ENCODE assay signal across 24 cellular contexts in genomic region chr2:108981846-108982245, GRCh38. TPM values are rescaled to one million over a fixed set of nuclear protein-coding genes. Genes with fewer than 3 reads are reported as not detected.
A peak's percentile ranks its signal among the peaks of the same experiment; 100 is the strongest.
DNase-seq lines count a peak whose midpoint lies in the region; ATAC-seq and TF ChIP-seq lines count a peak whose summit lies in the region.
"Had no signal": no experiment of that assay in that cellular context is flagged by ENCODE, and none has a peak within 500 bp of the region (broad histone marks: within the 10 kb centered on the region; RNA-seq: fewer than 3 reads in every experiment).

No MANE protein-coding gene starts in this region.

- no peak overlapping the region for H3K4me3 Mint-ChIP-seq in activated CD8-positive, alpha-beta T cell treated with anti-CD3 and anti-CD28 coated beads for 36 hours
- no peak overlapping the region for H3K4me3 Mint-ChIP-seq in activated CD8-positive, alpha-beta T cell treated with anti-CD3 and anti-CD28 coated beads, Interleukin-2, amount 10 ng/mL, durations not matched to agents 7 days and 5 days
- no peak overlapping the region for H3K4me3 Mint-ChIP-seq in CD8-positive, alpha-beta T cell
- H3K4me3 Mint-ChIP-seq in nephron: no peak overlapping the region
- H3K4me3 Mint-ChIP-seq: GM23338 had no signal

- POLR2A ChIA-PET in activated CD8-positive, alpha-beta T cell treated with anti-CD3 and anti-CD28 coated beads for 36 hours (lab: Charles Lee): no interaction called here
- POLR2A ChIA-PET in activated CD8-positive, alpha-beta T cell treated with anti-CD3 and anti-CD28 coated beads, Interleukin-2, amount 10 ng/mL, durations not matched to agents 7 days and 5 days (lab: Charles Lee): no interaction called here
- POLR2A ChIA-PET in CD8-positive, alpha-beta T cell (lab: Charles Lee): interaction anchor here (1.2 kb wide), 1 partner anchor 50 kb away, joined by 3 read pairs; no protein-coding TSS in a partner anchor
- POLR2A ChIA-PET in GM10248 (lab: Yijun Ruan, JAX): no interaction called here

- H3K9ac ChIP-seq in colonic mucosa (ENCODE audit: low read depth in 2 of 2, low read length in 2 of 2): peak overlapping the region in 1 of 2 donors; percentile 30
- H3K9ac ChIP-seq: SK-N-SH had no signal

- H3K36me3 ChIP-seq in CD8-positive, alpha-beta T cell (ENCODE audit: insufficient read depth, low read length): no peaks in the 10 kb centered on the region
- H3K36me3 ChIP-seq in colonic mucosa: no peaks in the 10 kb centered on the region

- no peak overlapping the region for H3K27ac ChIP-seq in CD8-positive, alpha-beta T cell (ENCODE audit: low read depth, low read length)
- peak overlapping the region; percentile 13 for H3K27ac ChIP-seq in colonic mucosa
- H3K27ac ChIP-seq: HL-60, PC-9 had no signal

- no peak for DNase-seq in activated CD8-positive, alpha-beta T cell treated with anti-CD3 and anti-CD28 coated beads for 36 hours
- DNase-seq in activated CD8-positive, alpha-beta T cell treated with anti-CD3 and anti-CD28 coated beads, Interleukin-2, amount 10 ng/mL, durations not matched to agents 7 days and 5 days: no peak
- no peak for DNase-seq in CD8-positive, alpha-beta T cell
- DNase-seq in colonic mucosa (no peak), GM10248 (ENCODE audit: extremely low spot score) (no peak), pons (ENCODE audit: low spot score) (no peak), Kasumi-1 (lab: John Stamatoyannopoulos, UW) (no peak)
- DNase-seq: CD4-positive, alpha-beta memory T cell; HCEC 1CT; MM.1S; NCI-H1092; NCI-H1436 treated with DMSO at 0.1 percent for 48 hours; NCI-H524 treated with DMSO at 0.1 percent for 48 hours; RPMI8226; SHP77; SK-N-SH had no signal

- H3K27ac Mint-ChIP-seq in activated CD8-positive, alpha-beta T cell treated with anti-CD3 and anti-CD28 coated beads for 36 hours: no peak overlapping the region
- H3K27ac Mint-ChIP-seq in activated CD8-positive, alpha-beta T cell treated with anti-CD3 and anti-CD28 coated beads, Interleukin-2, amount 10 ng/mL, durations not matched to agents 7 days and 5 days: no peak overlapping the region
- peak overlapping the region; percentile 1 for H3K27ac Mint-ChIP-seq in CD8-positive, alpha-beta T cell
- H3K27ac Mint-ChIP-seq in nephron: peak overlapping the region; percentile 64 to 86 (median 78)
- H3K27ac Mint-ChIP-seq: GM23338 had no signal

- no peak overlapping the region for H3K4me3 ChIP-seq in CD8-positive, alpha-beta T cell (ENCODE audit: low read depth, low read length)
- no peak overlapping the region for H3K4me3 ChIP-seq in colonic mucosa
- H3K4me3 ChIP-seq: GM23338, K562, PC-9 had no signal

- no peaks in the 10 kb centered on the region for H3K27me3 Mint-ChIP-seq in activated CD8-positive, alpha-beta T cell treated with anti-CD3 and anti-CD28 coated beads for 36 hours
- H3K27me3 Mint-ChIP-seq in activated CD8-positive, alpha-beta T cell treated with anti-CD3 and anti-CD28 coated beads, Interleukin-2, amount 10 ng/mL, durations not matched to agents 7 days and 5 days (ENCODE audit: low read depth): no peaks in the 10 kb centered on the region
- no peaks in the 10 kb centered on the region for H3K27me3 Mint-ChIP-seq in CD8-positive, alpha-beta T cell (ENCODE audit: low read depth)
- H3K27me3 Mint-ChIP-seq in nephron (ENCODE audit: low read depth): peaks cover 16% of the 10 kb centered on the region
- H3K27me3 Mint-ChIP-seq: CD4-positive, alpha-beta memory T cell had no signal

- CTCF ChIA-PET in activated CD8-positive, alpha-beta T cell treated with anti-CD3 and anti-CD28 coated beads for 36 hours (lab: Charles Lee): no interaction called here
- CTCF ChIA-PET in activated CD8-positive, alpha-beta T cell treated with anti-CD3 and anti-CD28 coated beads, Interleukin-2, amount 10 ng/mL, durations not matched to agents 7 days and 5 days (lab: Charles Lee): no interaction called here
- CTCF ChIA-PET in CD8-positive, alpha-beta T cell (lab: Charles Lee): interaction anchor here (1.2 to 2.7 kb wide), 2 partner anchors 14 to 53 kb away, joined by 4 to 18 read pairs; no protein-coding TSS in a partner anchor
- CTCF ChIA-PET in GM10248 (lab: Yijun Ruan, JAX): interaction anchor here (1.3 to 1.4 kb wide), 2 partner anchors 14 to 22 kb away, joined by 3 to 4 read pairs; no protein-coding TSS in a partner anchor

- H3K9me3 Mint-ChIP-seq in activated CD8-positive, alpha-beta T cell treated with anti-CD3 and anti-CD28 coated beads for 36 hours: no peaks in the 10 kb centered on the region
- no peaks in the 10 kb centered on the region for H3K9me3 Mint-ChIP-seq in activated CD8-positive, alpha-beta T cell treated with anti-CD3 and anti-CD28 coated beads, Interleukin-2, amount 10 ng/mL, durations not matched to agents 7 days and 5 days (ENCODE audit: insufficient read depth)
- no peaks in the 10 kb centered on the region for H3K9me3 Mint-ChIP-seq in CD8-positive, alpha-beta T cell
- no peaks in the 10 kb centered on the region for H3K9me3 Mint-ChIP-seq in nephron
- H3K9me3 Mint-ChIP-seq: CD4-positive, alpha-beta memory T cell; GM23338 had no signal

- peaks cover 28% of the 10 kb centered on the region for H3K4me1 ChIP-seq in CD8-positive, alpha-beta T cell (ENCODE audit: insufficient read depth, low read length)
- peaks cover 3% of the 10 kb centered on the region for H3K4me1 ChIP-seq in colonic mucosa

- intact Hi-C loops in activated CD8-positive, alpha-beta T cell treated with anti-CD3 and anti-CD28 coated beads for 36 hours (cut with micrococcal nuclease): no loop called here
- intact Hi-C loops in CD8-positive, alpha-beta T cell (cut with DNase I, micrococcal nuclease): loop anchor here (10.0 kb wide), 2 partner anchors 197 to 533 kb away; partner anchors contain the start of gene CCDC138 (in 1 of the 2)
- intact Hi-C loops in colonic mucosa (cut with DNase I): loop anchor here (5.0 kb wide), 1 partner anchor 40 kb away; no protein-coding TSS in a partner anchor

- H3K9me3 ChIP-seq in CD8-positive, alpha-beta T cell (ENCODE audit: low read length): no peaks in the 10 kb centered on the region
- no peaks in the 10 kb centered on the region for H3K9me3 ChIP-seq in colonic mucosa
- H3K9me3 ChIP-seq: SK-N-SH had no signal

- peaks cover 28% of the 10 kb centered on the region for H3K4me1 Mint-ChIP-seq in activated CD8-positive, alpha-beta T cell treated with anti-CD3 and anti-CD28 coated beads for 36 hours (ENCODE audit: low read depth)
- peaks cover 14% of the 10 kb centered on the region for H3K4me1 Mint-ChIP-seq in activated CD8-positive, alpha-beta T cell treated with anti-CD3 and anti-CD28 coated beads, Interleukin-2, amount 10 ng/mL, durations not matched to agents 7 days and 5 days (ENCODE audit: low read depth)
- H3K4me1 Mint-ChIP-seq in CD8-positive, alpha-beta T cell (ENCODE audit: low read depth): peaks cover 66% of the 10 kb centered on the region
- peaks cover 6% of the 10 kb centered on the region for H3K4me1 Mint-ChIP-seq in nephron

- H3K27me3 ChIP-seq in CD8-positive, alpha-beta T cell (ENCODE audit: insufficient read depth, low read length): no peaks in the 10 kb centered on the region
- no peaks in the 10 kb centered on the region for H3K27me3 ChIP-seq in colonic mucosa

- H3K36me3 Mint-ChIP-seq in activated CD8-positive, alpha-beta T cell treated with anti-CD3 and anti-CD28 coated beads for 36 hours (ENCODE audit: low read depth): no peaks in the 10 kb centered on the region
- H3K36me3 Mint-ChIP-seq in activated CD8-positive, alpha-beta T cell treated with anti-CD3 and anti-CD28 coated beads, Interleukin-2, amount 10 ng/mL, durations not matched to agents 7 days and 5 days (ENCODE audit: low read depth): no peaks in the 10 kb centered on the region
- H3K36me3 Mint-ChIP-seq in CD8-positive, alpha-beta T cell: no peaks in the 10 kb centered on the region
- H3K36me3 Mint-ChIP-seq in nephron (ENCODE audit: low read depth): no peaks in the 10 kb centered on the region
- H3K36me3 Mint-ChIP-seq: CD4-positive, alpha-beta memory T cell had no signal

- TF ChIP-seq CTCF in activated CD8-positive, alpha-beta T cell treated with anti-CD3 and anti-CD28 coated beads for 36 hours (IDR thresholded peaks at IDR 0.05): no peak
- no peak for TF ChIP-seq CTCF in CD8-positive, alpha-beta T cell (IDR thresholded peaks at IDR 0.05)
- no peak for TF ChIP-seq CTCF in colonic mucosa (IDR thresholded peaks at IDR 0.05)
- no peak for TF ChIP-seq CTCF in nephron (IDR thresholded peaks at IDR 0.05; ENCODE audit: unreplicated experiment in 3 of 3)
- no peak for TF ChIP-seq CTCF in GM10248 (IDR thresholded peaks at IDR 0.05; ENCODE audit: control extremely low read depth, extremely low read depth, low read depth, missing control alignments)

- peak; percentile 42 for ATAC-seq in activated CD8-positive, alpha-beta T cell treated with anti-CD3 and anti-CD28 coated beads for 36 hours
- ATAC-seq in activated CD8-positive, alpha-beta T cell treated with anti-CD3 and anti-CD28 coated beads, Interleukin-2, amount 10 ng/mL, durations not matched to agents 7 days and 5 days: no peak
- ATAC-seq in CD8-positive, alpha-beta T cell: no peak
- ATAC-seq: GM23338, K562 had no signal

RNA-seq across cellular contexts. Expression of gene EDAR, which starts 7.2 kb away (rescaled TPM):
- total RNA-seq in activated CD8-positive, alpha-beta T cell treated with anti-CD3 and anti-CD28 coated beads for 36 hours: under 1 TPM; 0.09 to 0.11 TPM
- not detected for total RNA-seq in activated CD8-positive, alpha-beta T cell treated with anti-CD3 and anti-CD28 coated beads, Interleukin-2, amount 10 ng/mL, durations not matched to agents 7 days and 5 days
- total RNA-seq in CD8-positive, alpha-beta T cell: 1 to 10 TPM; 1.6 to 2.0 TPM
- 1 to 10 TPM in 1 of 2 donors, under 1 TPM in 1; 0.69 to 1.1 TPM for total RNA-seq in colonic mucosa
- total RNA-seq: Daoy, GM23338, HepG2, HT-29, K562, PC-9 had no signal

Comparison
In these comparisons a context has a peak if more than half of its experiments do, and no peak if none do; other contexts are left out.
1. H3K27ac Mint-ChIP-seq: peak in CD8-positive, alpha-beta T cell (single experiment) and nephron (3 of 3); none in activated CD8-positive, alpha-beta T cell treated with anti-CD3 and anti-CD28 coated beads for 36 hours (single experiment) and activated CD8-positive, alpha-beta T cell treated with anti-CD3 and anti-CD28 coated beads, Interleukin-2, amount 10 ng/mL, durations not matched to agents 7 days and 5 days (single experiment).
2. CTCF ChIA-PET loops: an anchor here in CD8-positive, alpha-beta T cell (1.2 to 2.7 kb wide) and GM10248 (1.3 to 1.4 kb wide); none called in activated CD8-positive, alpha-beta T cell treated with anti-CD3 and anti-CD28 coated beads for 36 hours and activated CD8-positive, alpha-beta T cell treated with anti-CD3 and anti-CD28 coated beads, Interleukin-2, amount 10 ng/mL, durations not matched to agents 7 days and 5 days.